ENCODE assay signal across 8 cellular contexts in the genomic region with DNA sequence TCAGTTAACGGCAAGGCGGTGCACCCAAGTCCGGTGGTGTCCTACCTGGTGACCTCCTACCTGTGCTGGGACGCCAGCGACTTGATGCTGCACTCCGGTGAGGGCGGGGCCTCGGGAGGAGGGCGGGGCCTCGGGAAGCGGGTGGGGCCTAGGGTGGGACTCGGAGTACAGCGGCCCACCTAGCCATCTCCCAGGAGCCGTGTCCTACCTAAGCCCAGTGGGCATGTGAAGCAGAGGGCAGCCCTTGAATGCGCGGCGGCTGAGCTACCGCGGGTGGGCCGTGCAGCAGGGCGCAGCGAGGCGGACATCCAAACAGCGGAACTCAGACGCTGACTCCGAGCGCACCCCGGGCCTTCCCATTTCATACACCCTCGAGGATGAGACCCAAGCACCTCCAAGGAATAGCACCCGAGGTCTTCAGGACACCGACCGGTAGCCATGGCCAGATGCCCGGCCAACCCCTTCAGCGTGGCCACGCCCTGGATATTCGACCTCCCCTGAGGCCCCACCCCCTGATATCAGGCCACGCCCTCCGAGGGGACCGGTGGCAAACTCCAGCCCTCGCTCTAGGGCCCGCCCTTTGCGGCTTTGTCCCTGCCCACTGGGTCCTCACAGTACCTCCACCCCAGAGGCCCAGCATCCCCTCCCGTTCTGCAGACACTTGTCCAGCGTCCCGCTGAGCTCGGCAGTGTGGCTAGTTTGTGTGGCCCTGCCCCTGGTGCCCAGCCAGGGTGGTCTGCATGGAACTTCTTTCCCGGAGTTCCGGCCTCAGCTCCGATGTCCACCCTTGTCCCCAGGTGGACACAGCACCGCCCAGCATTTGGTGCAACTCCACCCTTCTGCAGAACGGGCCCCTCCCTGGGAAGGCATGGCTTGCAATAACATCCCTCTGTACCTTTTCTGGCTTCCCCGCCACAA. TPM values are rescaled to one million over a fixed set of nuclear protein-coding genes. Genes with fewer than 3 reads are reported as not detected.
A peak's percentile ranks its signal among the peaks of the same experiment; 100 is the strongest.
DNase-seq lines count a peak whose midpoint lies in the region; ATAC-seq and TF ChIP-seq lines count a peak whose summit lies in the region.

No MANE protein-coding gene starts in this region.

- H3K4me1 Mint-ChIP-seq in naive B cell = peaks cover 43 to 54% (median 51%) of the 10 kb centered on the region in 3 donors

- peaks cover 0 to 6% (median 0%) of the 10 kb centered on the region in 7 donors for H3K9me3 Mint-ChIP-seq in naive B cell

- H3K27me3 ChIP-seq in colonic mucosa = no peaks in the 10 kb centered on the region

- H3K9me3 ChIP-seq in SK-N-MC (ENCODE audit: low read depth, low read length) (no peaks in the 10 kb centered on the region), colonic mucosa (no peaks in the 10 kb centered on the region)

- H3K4me3 Mint-ChIP-seq in naive B cell = peak overlapping the region; percentile 57 to 91 (median 77)

- TF ChIP-seq CTCF in colonic mucosa (IDR thresholded peaks at IDR 0.05) = no peak

- peak overlapping the region in 2 of 6 donors; percentile 69 to 79 for H3K27ac Mint-ChIP-seq in naive B cell

- H3K27ac ChIP-seq in SK-N-MC (no peak overlapping the region), colonic mucosa (no peak overlapping the region)

- H3K9ac ChIP-seq in SK-N-MC (ENCODE audit: insufficient read length) (no peak overlapping the region), colonic mucosa (ENCODE audit: low read depth in 2 of 2, low read length in 2 of 2) (peak overlapping the region in 1 of 2 donors; percentile 70)

- peaks cover 39 to 88% (median 71%) of the 10 kb centered on the region in 3 donors for H3K27me3 Mint-ChIP-seq in naive B cell

- DNase-seq in Daoy (ENCODE audit: low read depth) (peak; percentile 79), SK-N-MC (ENCODE audit: low read depth, low spot score) (no peak), colonic mucosa (peak; percentile 93), naive B cell (peak; percentile 40), kidney tubule cell (ENCODE audit: low spot score) (no peak), foreskin melanocyte (no peak)

- ATAC-seq in GM19351 (IDR thresholded peaks at IDR 0.05; ENCODE audit: unreplicated experiment) = peak; percentile 59
- ATAC-seq in HG03342 (IDR thresholded peaks at IDR 0.05; ENCODE audit: unreplicated experiment) = peak; percentile 48
- peak; percentile 60 to 67 for ATAC-seq in naive B cell (ENCODE audit: low read depth in 2 of 2)

- no peaks in the 10 kb centered on the region for H3K36me3 Mint-ChIP-seq in naive B cell

- peak overlapping the region; percentile 59 for H3K4me3 ChIP-seq in SK-N-MC
- peak overlapping the region; percentile 37 for H3K4me3 ChIP-seq in colonic mucosa

- no peaks in the 10 kb centered on the region for H3K4me1 ChIP-seq in colonic mucosa

- H3K36me3 ChIP-seq in SK-N-MC (ENCODE audit: insufficient read depth, low read length) (no peaks in the 10 kb centered on the region), colonic mucosa (no peaks in the 10 kb centered on the region)

- intact Hi-C loops in colonic mucosa (cut with DNase I) = no loop called here

RNA-seq across cellular contexts. Expression of gene KLK1, which starts 5.4 kb away (rescaled TPM):
- not detected in 2 replicates for total RNA-seq in Daoy (2014; rRNA removed; shearing (Covaris generic))
- total RNA-seq in colonic mucosa = 100 to 1,000 TPM; 104 to 130 TPM
- polyA plus RNA-seq in naive B cell (ENCODE audit: low read depth in 6 of 6) = 1 to 10 TPM; 1.2 to 6.7 (median 2.0) TPM

RNA-seq across cellular contexts. Expression of gene KLK15, which starts 15.2 kb away (rescaled TPM):
- 1.0 TPM in 1 of 2 replicates, not detected in the other for total RNA-seq in Daoy (2014; rRNA removed; shearing (Covaris generic))
- 1 to 10 TPM; 2.9 to 3.6 TPM for total RNA-seq in colonic mucosa
- polyA plus RNA-seq in naive B cell (ENCODE audit: low read depth in 6 of 6) = not detected

RNA-seq across cellular contexts. Expression of gene ACP4, which starts 28.0 kb away (rescaled TPM):
- total RNA-seq in Daoy (2014; rRNA removed; shearing (Covaris generic)) = not detected in 2 replicates
- total RNA-seq in colonic mucosa = not detected
- not detected for polyA plus RNA-seq in naive B cell (ENCODE audit: low read depth in 6 of 6)

RNA-seq across cellular contexts. Expression of gene KLK3, which starts 36.5 kb away (rescaled TPM):
- total RNA-seq in Daoy (2014; rRNA removed; shearing (Covaris generic)) = not detected in 2 replicates
- total RNA-seq in colonic mucosa = 1 to 10 TPM; 2.4 to 2.5 TPM
- polyA plus RNA-seq in naive B cell (ENCODE audit: low read depth in 6 of 6) = not detected

RNA-seq across cellular contexts. Expression of gene GPR32, which starts 47.9 kb away (rescaled TPM):
- total RNA-seq in Daoy (2014; rRNA removed; shearing (Covaris generic)) = not detected in 2 replicates
- not detected for total RNA-seq in colonic mucosa
- polyA plus RNA-seq in naive B cell (ENCODE audit: low read depth in 6 of 6) = not detected

Comparison
In these comparisons a context has a peak if more than half of its experiments do, and no peak if none do; other contexts are left out.
1. DNase-seq: peak in Daoy (single experiment), colonic mucosa (single experiment) and naive B cell (single experiment); none in SK-N-MC (single experiment), kidney tubule cell (single experiment) and foreskin melanocyte (single experiment).
2. RNA of gene KLK1, which starts 5.4 kb away (total RNA-seq): 104 to 130 TPM in colonic mucosa; not detected in Daoy; every median in the first group is over 100 times any median in the second.
3. Peak in every context shown above with its lines, with median percentiles within 50 percentile points of each other: ATAC-seq.